Comparison of ENCODE assay signal across 19 cellular contexts in genomic region chr15:28116521-28117488, GRCh38. TPM values are rescaled to one million over a fixed set of nuclear protein-coding genes. Genes with fewer than 3 reads are reported as not detected.
DNase-seq lines count a peak whose midpoint lies in the region; TF ChIP-seq lines count a peak whose summit lies in the region.
"Had no signal": no experiment of that assay in that cellular context is flagged by ENCODE, and none has a peak within 500 bp of the region (broad histone marks: within the 10 kb centered on the region; RNA-seq: fewer than 3 reads in every experiment).

No MANE protein-coding gene starts in this region.

- no peak overlapping the region for H3K27ac ChIP-seq in neuronal stem cell (replicated peaks; ENCODE audit: low read length)
- H3K27ac ChIP-seq: HL-60 had no signal

- no peak overlapping the region for H3K4me2 ChIP-seq in neuronal stem cell (ENCODE audit: insufficient read depth, low read length, poor library complexity, severe bottlenecking)

- peak overlapping the region; percentile 4 for H3K27ac Mint-ChIP-seq in activated T-cell treated with anti-CD3 and anti-CD28 coated beads, Interleukin-2, amount 50 U/mL, for 24 hours
- H3K27ac Mint-ChIP-seq in glutamatergic neuron (ENCODE audit: unreplicated experiment): peak overlapping the region; percentile 56

- H3K79me1 ChIP-seq in neuronal stem cell (ENCODE audit: low read depth, low read length): peaks cover 3% of the 10 kb centered on the region

- H2BK12ac ChIP-seq in neuronal stem cell (ENCODE audit: low read length): no peak overlapping the region

- no peaks in the 10 kb centered on the region for H3K27me3 ChIP-seq in neuronal stem cell (ENCODE audit: control insufficient read depth in 3 of 3, insufficient read depth in 3 of 3, low read depth in 1 of 3, low read length in 3 of 3)
- H3K27me3 ChIP-seq: MG63 had no signal

- peaks cover 0 to 1% of the 10 kb centered on the region in 2 donors for H3K9me3 ChIP-seq in neuronal stem cell (replicated peaks in 1 of 2; ENCODE audit: control insufficient read depth in 2 of 2, insufficient read depth in 1 of 2, low read depth in 1 of 2, low read length in 2 of 2)
- H3K9me3 ChIP-seq: MG63 had no signal

- no CpG with 5 or more reads among the region's 47 CpGs for WGBS in neuronal stem cell (ENCODE audit: extremely low coverage in 2 of 2, insufficient read length in 2 of 2, insufficient replicate concordance in 1 of 2), 2 donors

- H3K23ac ChIP-seq in neuronal stem cell (ENCODE audit: low read depth, low read length, poor library complexity): peak overlapping the region; percentile 40

- no peak for TF ChIP-seq CTCF in glutamatergic neuron (IDR thresholded peaks at IDR 0.05; ENCODE audit: partially characterized antibody, unreplicated experiment)
- TF ChIP-seq CTCF in GM13976 (IDR thresholded peaks at IDR 0.05; ENCODE audit: borderline replicate concordance, control extremely low read depth, extremely low read depth, insufficient read depth, missing control alignments): no peak

- no peak overlapping the region for H3K4me3 Mint-ChIP-seq in activated T-cell treated with anti-CD3 and anti-CD28 coated beads, Interleukin-2, amount 50 U/mL, for 24 hours
- peak overlapping the region; percentile 45 for H3K4me3 Mint-ChIP-seq in glutamatergic neuron (ENCODE audit: unreplicated experiment)

- H3K36me3 Mint-ChIP-seq in activated T-cell treated with anti-CD3 and anti-CD28 coated beads, Interleukin-2, amount 50 U/mL, for 24 hours (ENCODE audit: low read depth): peaks cover 90% of the 10 kb centered on the region
- peaks cover 8% of the 10 kb centered on the region for H3K36me3 Mint-ChIP-seq in glutamatergic neuron (ENCODE audit: unreplicated experiment)

- H3K4me1 Mint-ChIP-seq in activated T-cell treated with anti-CD3 and anti-CD28 coated beads, Interleukin-2, amount 50 U/mL, for 24 hours (ENCODE audit: low read depth): no peaks in the 10 kb centered on the region
- H3K4me1 Mint-ChIP-seq in glutamatergic neuron (ENCODE audit: low read depth, unreplicated experiment): peaks cover 33% of the 10 kb centered on the region

- H2AFZ ChIP-seq in neuronal stem cell (ENCODE audit: low read length): no peak overlapping the region

- H2AK5ac ChIP-seq in neuronal stem cell (ENCODE audit: low read depth, low read length): no peak overlapping the region

- H3K36me3 ChIP-seq in neuronal stem cell (replicated peaks in 1 of 2; ENCODE audit: control insufficient read depth in 2 of 2, insufficient read depth in 2 of 2, low read length in 2 of 2): peaks cover 61 to 97% of the 10 kb centered on the region in 2 donors

- peak overlapping the region; percentile 96 for H3K14ac ChIP-seq in neuronal stem cell (ENCODE audit: low read length)

- H2BK120ac ChIP-seq in neuronal stem cell (ENCODE audit: low read depth, low read length): no peak overlapping the region

- peak overlapping the region; percentile 60 for H3K18ac ChIP-seq in neuronal stem cell (ENCODE audit: low read length)

- no peak overlapping the region for H3K4ac ChIP-seq in neuronal stem cell (ENCODE audit: low read length)

- no peaks in the 10 kb centered on the region for H3K4me1 ChIP-seq in neuronal stem cell (ENCODE audit: control insufficient read depth in 2 of 2, insufficient read depth in 1 of 2, low read depth in 1 of 2, low read length in 2 of 2)

- peak overlapping the region; percentile 32 for H3K9ac ChIP-seq in neuronal stem cell (ENCODE audit: low read depth, low read length, poor library complexity)

- H4K91ac ChIP-seq in neuronal stem cell (ENCODE audit: low read depth, low read length, poor library complexity): no peak overlapping the region

- H4K8ac ChIP-seq in neuronal stem cell (ENCODE audit: low read depth, low read length): no peak overlapping the region

- peak overlapping the region; percentile 39 for H2BK5ac ChIP-seq in neuronal stem cell (ENCODE audit: low read length)

- in situ Hi-C loops in GM13976 (cut with MboI; ENCODE audit: low sequenced_read_pairs, unreplicated experiment): no loop called here

- no peak overlapping the region for H2BK15ac ChIP-seq in neuronal stem cell (ENCODE audit: low read length)

- H3K4me3 ChIP-seq in neuronal stem cell (ENCODE audit: low read length in 2 of 2): no peak overlapping the region
- H3K4me3 ChIP-seq: MG63 had no signal

- H3K9me3 Mint-ChIP-seq in activated T-cell treated with anti-CD3 and anti-CD28 coated beads, Interleukin-2, amount 50 U/mL, for 24 hours: no peaks in the 10 kb centered on the region
- no peaks in the 10 kb centered on the region for H3K9me3 Mint-ChIP-seq in glutamatergic neuron (ENCODE audit: unreplicated experiment)

- no peak for DNase-seq in activated T-cell treated with anti-CD3 and anti-CD28 coated beads, Interleukin-2, amount 50 U/mL, for 24 hours
- DNase-seq in activated T-cell treated with anti-CD3 and anti-CD28 coated beads, Interleukin-2, amount 50 U/mL, for 48 hours: no peak
- DNase-seq in glutamatergic neuron (no peak), neuronal stem cell (ENCODE audit: low spot score) (no peak), ureter (ENCODE audit: low spot score) (peak; percentile 30), GM13976 (ENCODE audit: low spot score) (no peak), NCI-H2171 treated with DMSO at 0.1 percent for 48 hours (lab: John Stamatoyannopoulos, UW) (no peak), NCI-H748 (lab: John Stamatoyannopoulos, UW; ENCODE audit: unreplicated experiment) (no peak)
- DNase-seq: 8988T, MG63, NCI-H1048, NCI-H1436 treated with DMSO at 0.1 percent for 48 hours, NCI-H2029, NCI-H82, SHP77 treated with DMSO at 0.1 percent for 48 hours had no signal

- H3K27me3 Mint-ChIP-seq in activated T-cell treated with anti-CD3 and anti-CD28 coated beads, Interleukin-2, amount 50 U/mL, for 24 hours: no peaks in the 10 kb centered on the region
- H3K27me3 Mint-ChIP-seq in glutamatergic neuron (ENCODE audit: unreplicated experiment): peaks cover 9% of the 10 kb centered on the region

RNA-seq across cellular contexts. Expression of gene OCA2, which starts 17.7 kb away (rescaled TPM):
- total RNA-seq in glutamatergic neuron (ENCODE audit: unreplicated experiment) (1.7 TPM), ureter (0.73 TPM)
- 0.81 TPM for polyA plus RNA-seq in neuronal stem cell (2013, experiment 1 of 2)
- 0.75 TPM for polyA plus RNA-seq in neuronal stem cell (2013, experiment 2 of 2)
- total RNA-seq: HT1080, RPMI7951 had no signal
- polyA plus RNA-seq: AG04450 had no signal
